Comparison of ENCODE assay signal across 8 cellular contexts in the genomic region with DNA sequence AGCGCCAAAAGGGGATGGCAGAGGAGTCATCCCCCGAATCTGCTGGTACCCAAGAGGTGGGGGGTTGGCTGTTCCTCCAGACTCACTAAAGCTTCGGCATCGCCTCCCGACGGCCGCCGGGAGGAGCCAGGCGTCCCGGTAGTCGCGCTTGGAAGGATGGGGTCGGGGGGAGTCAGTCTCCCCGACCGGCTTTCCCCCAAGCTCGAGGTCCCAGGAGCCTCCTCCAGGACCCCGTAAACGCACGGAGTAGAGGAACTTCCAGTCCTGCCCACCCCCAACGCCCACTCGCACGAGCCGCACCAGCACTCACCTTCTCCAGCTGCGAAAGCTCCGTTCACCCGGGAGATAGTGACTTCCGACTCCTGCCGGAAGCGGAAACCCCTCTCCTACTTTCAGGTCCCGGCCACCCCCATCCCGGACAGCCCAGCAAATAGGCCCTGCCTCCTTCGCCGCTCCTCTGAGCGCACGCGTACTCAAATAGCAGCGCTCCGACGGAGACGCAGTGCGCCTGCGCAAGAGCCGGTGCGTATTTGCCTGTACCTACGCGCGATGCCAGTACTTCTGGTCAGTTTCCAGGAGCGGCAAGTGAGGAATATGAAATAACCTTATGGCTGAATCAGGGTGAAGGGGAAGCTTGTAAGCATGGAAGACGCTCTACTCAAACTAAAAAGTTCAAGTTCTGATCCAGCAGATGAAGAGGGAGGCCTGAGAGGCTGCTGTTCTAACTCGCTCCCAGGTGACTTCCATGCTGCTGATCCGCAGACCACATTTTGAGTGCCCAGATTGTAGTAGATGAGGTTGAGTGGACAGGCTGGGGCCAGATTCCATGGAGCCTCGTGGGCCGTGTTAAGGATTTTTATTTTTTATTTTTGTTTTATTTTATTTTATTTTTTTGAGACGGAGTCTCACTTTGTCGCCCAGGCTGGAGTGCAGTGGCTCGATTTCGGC. TPM values are rescaled to one million over a fixed set of nuclear protein-coding genes. Genes with fewer than 3 reads are reported as not detected.
DNase-seq lines count a peak whose midpoint lies in the region; ATAC-seq and TF ChIP-seq lines count a peak whose summit lies in the region.

A gene (minus strand): TSS at position 350 of the 948 bp plus-strand sequence. CDS start 4,883 bp downstream, outside the sequence.

- H3K4me2 ChIP-seq in DND-41 (ENCODE audit: insufficient read depth, low read length) (peak within 1 kb of the TSS; percentile 85), GM23248 (ENCODE audit: unreplicated experiment) (peak within 1 kb of the TSS; percentile 82), fibroblast of lung (ENCODE audit: extremely low read depth, insufficient read depth, low read length) (peak within 1 kb of the TSS; percentile 90)

- H3K9me3 ChIP-seq in DND-41 (ENCODE audit: insufficient read depth, low read length, severe bottlenecking), result no peaks in the 10 kb centered on the region
- no peaks in the 10 kb centered on the region for H3K9me3 ChIP-seq in GM23248 (ENCODE audit: low read depth)
- no peaks in the 10 kb centered on the region for H3K9me3 ChIP-seq in fibroblast of lung (ENCODE audit: control insufficient read depth, insufficient read depth, low read depth, low read length)
- H3K9me3 ChIP-seq in naive thymus-derived CD4-positive, alpha-beta T cell (ENCODE audit: control insufficient read depth in 2 of 3, low read length in 3 of 3), result no peaks in the 10 kb centered on the region

- H3K9me2 ChIP-seq in GM23248 (ENCODE audit: insufficient read depth), result no peaks in the 10 kb centered on the region

- H3K27me3 Mint-ChIP-seq in activated T-helper 17 cell treated with anti-CD3 and anti-CD28 coated beads, Interleukin-2, amount 50 U/mL, for 72 hours, result no peaks in the 10 kb centered on the region
- no peaks in the 10 kb centered on the region for H3K27me3 Mint-ChIP-seq in naive thymus-derived CD4-positive, alpha-beta T cell
- H3K27me3 Mint-ChIP-seq in stimulated activated naive B cell treated with anti-CD40 and anti-IgM and Interleukin-4, amounts not matched to agents 10 μg/mL and 1 μg/mL and 100 μg/mL, for 72 hours, result no peaks in the 10 kb centered on the region

- ATAC-seq in DND-41 (ENCODE audit: insufficient read depth, low read depth), result peak; percentile 97
- ATAC-seq in activated T-helper 17 cell treated with anti-CD3 and anti-CD28 coated beads, Interleukin-2, amount 50 U/mL, for 72 hours (replicated peaks), result peak; percentile 94
- peak; percentile 97 for ATAC-seq in naive thymus-derived CD4-positive, alpha-beta T cell
- peak; percentile 88 for ATAC-seq in stimulated activated naive B cell treated with anti-CD40 and anti-IgM and Interleukin-4, amounts not matched to agents 10 μg/mL and 1 μg/mL and 100 μg/mL, for 72 hours (replicated peaks)

- H3K4me1 ChIP-seq in DND-41 (ENCODE audit: insufficient read depth, low read length) (peaks cover 31% of the 10 kb centered on the region), GM23248 (ENCODE audit: insufficient read depth) (peaks cover 5% of the 10 kb centered on the region), fibroblast of lung (ENCODE audit: control insufficient read depth, extremely low read depth, insufficient read depth, low read length) (peaks cover 6% of the 10 kb centered on the region)
- peaks cover 16 to 19% of the 10 kb centered on the region in 2 donors for H3K4me1 ChIP-seq in naive thymus-derived CD4-positive, alpha-beta T cell (ENCODE audit: control insufficient read depth in 2 of 2, insufficient read depth in 2 of 2, low read length in 2 of 2)

- DNase-seq in DND-41 (peak; percentile 98), GM23248 (peak; percentile 100), LNCaP clone FGC (ENCODE audit: low read depth) (peak; percentile 98), RWPE1 (ENCODE audit: low spot score) (peak; percentile 99), fibroblast of lung (ENCODE audit: low read depth in 2 of 2) (peak; percentile 98)
- peak; percentile 90 to 97 (median 94) for DNase-seq in naive thymus-derived CD4-positive, alpha-beta T cell
- DNase-seq in stimulated activated naive B cell treated with anti-CD40 and anti-IgM and Interleukin-4, amounts not matched to agents 10 μg/mL and 1 μg/mL and 100 μg/mL, for 72 hours, result peak; percentile 97

- peak; percentile 42 for TF ChIP-seq CTCF in DND-41 (IDR thresholded peaks at IDR 0.05; ENCODE audit: borderline replicate concordance, extremely low read depth, low read length, poor library complexity, severe bottlenecking)
- no peak; the same call in 1 of the 2 replicates for TF ChIP-seq CTCF in LNCaP clone FGC (IDR thresholded peaks at IDR 0.05; ENCODE audit: control insufficient read depth, extremely low read depth, insufficient read depth)
- TF ChIP-seq CTCF in RWPE1 (conservative IDR thresholded peaks at IDR 0.05; ENCODE audit: low read depth), result no peak
- peak; percentile 18 to 40 for TF ChIP-seq CTCF in fibroblast of lung (conservative IDR thresholded peaks at IDR 0.05 in 1 of 2, IDR thresholded peaks at IDR 0.05 in 1 of 2; ENCODE audit: low read depth in 1 of 2, low read length in 2 of 2)

- in situ Hi-C loops in GM23248 (cut with MboI), result no loop called here

- H3K27me3 ChIP-seq in DND-41 (ENCODE audit: insufficient read depth, low read length, poor library complexity), result no peaks in the 10 kb centered on the region
- H3K27me3 ChIP-seq in GM23248 (replicated peaks; ENCODE audit: insufficient read depth), result no peaks in the 10 kb centered on the region
- no peaks in the 10 kb centered on the region for H3K27me3 ChIP-seq in fibroblast of lung (ENCODE audit: control insufficient read depth, insufficient read depth, low read length)
- H3K27me3 ChIP-seq in naive thymus-derived CD4-positive, alpha-beta T cell (ENCODE audit: control insufficient read depth in 2 of 2, insufficient read depth in 2 of 2, low read length in 2 of 2), result no peaks in the 10 kb centered on the region

- POLR2A ChIA-PET in RWPE1 (lab: Yijun Ruan, JAX; ENCODE audit: low non-redundant PET), result interaction anchor here (0.5 to 1.4 kb wide), 2 partner anchors 17 to 30 kb away, joined by 6 to 8 read pairs; a partner anchor contains a TSS
- POLR2A ChIA-PET in naive thymus-derived CD4-positive, alpha-beta T cell (lab: Charles Lee), result interaction anchor here (0.6 to 4.0 kb wide), 12 partner anchors 13 to 209 kb away, joined by 3 to 33 read pairs (median 3); a partner anchor contains a TSS

- peak within 1 kb of the TSS; percentile 90 for H3K4me3 Mint-ChIP-seq in activated T-helper 17 cell treated with anti-CD3 and anti-CD28 coated beads, Interleukin-2, amount 50 U/mL, for 72 hours
- peak within 1 kb of the TSS; percentile 89 to 99 (median 96) for H3K4me3 Mint-ChIP-seq in naive thymus-derived CD4-positive, alpha-beta T cell
- H3K4me3 Mint-ChIP-seq in stimulated activated naive B cell treated with anti-CD40 and anti-IgM and Interleukin-4, amounts not matched to agents 10 μg/mL and 1 μg/mL and 100 μg/mL, for 72 hours, result peak within 1 kb of the TSS; percentile 92 to 97

- H3K4me3 ChIP-seq in DND-41 (ENCODE audit: low read depth in 1 of 2, low read length in 2 of 2) (peak within 1 kb of the TSS; percentile 68 to 84), GM23248 (peak within 1 kb of the TSS; percentile 85), LNCaP clone FGC (ENCODE audit: low read depth, low read length) (peak within 1 kb of the TSS; percentile 100), fibroblast of lung (replicated peaks in 1 of 4; ENCODE audit: control extremely low read depth in 1 of 4, insufficient read depth in 1 of 4, low read depth in 3 of 4, low read length in 4 of 4) (peak within 1 kb of the TSS; percentile 45 to 95 (median 78))
- peak within 1 kb of the TSS; percentile 94 for H3K4me3 ChIP-seq in naive thymus-derived CD4-positive, alpha-beta T cell (ENCODE audit: low read length)

- intact Hi-C loops in naive thymus-derived CD4-positive, alpha-beta T cell (cut with micrococcal nuclease), result loop anchor here (1.0 to 5.0 kb wide), 10 partner anchors 23 to 1367 kb away; a partner anchor contains a TSS

- H3K9ac ChIP-seq in DND-41 (ENCODE audit: low read depth, low read length) (peak within 1 kb of the TSS; percentile 60), GM23248 (peak within 1 kb of the TSS; percentile 80), fibroblast of lung (ENCODE audit: insufficient read depth, low read length) (peak within 1 kb of the TSS; percentile 43)

- H3K27ac ChIP-seq in DND-41 (ENCODE audit: low read length) (peak within 1 kb of the TSS; percentile 80), GM23248 (0 out of 2 replicates have a peak within 1 kb of the TSS, but pooled peaks have one; percentile 6), RWPE1 (peak within 1 kb of the TSS; percentile 66), fibroblast of lung (ENCODE audit: insufficient read depth, low read length) (peak within 1 kb of the TSS; percentile 7)
- H3K27ac ChIP-seq in naive thymus-derived CD4-positive, alpha-beta T cell (ENCODE audit: low read depth, low read length), result peak within 1 kb of the TSS; percentile 82

- H3K27ac Mint-ChIP-seq in activated T-helper 17 cell treated with anti-CD3 and anti-CD28 coated beads, Interleukin-2, amount 50 U/mL, for 72 hours, result peak within 1 kb of the TSS; percentile 94
- H3K27ac Mint-ChIP-seq in naive thymus-derived CD4-positive, alpha-beta T cell, result peak within 1 kb of the TSS; percentile 84 to 98 (median 95)
- peak within 1 kb of the TSS; percentile 99 for H3K27ac Mint-ChIP-seq in stimulated activated naive B cell treated with anti-CD40 and anti-IgM and Interleukin-4, amounts not matched to agents 10 μg/mL and 1 μg/mL and 100 μg/mL, for 72 hours

- 3% methylated on average over 55 of the region's 57 CpGs for WGBS in GM23248 (ENCODE audit: low coverage in 1 of 2, low lambda C conversion rate in 2 of 2, missing lambda C conversion rate in 2 of 2), 2 experiments

- peaks cover 15% of the 10 kb centered on the region for H3K36me3 ChIP-seq in DND-41 (ENCODE audit: insufficient read depth, low read length)
- no peaks in the 10 kb centered on the region for H3K36me3 ChIP-seq in GM23248 (ENCODE audit: low read depth)
- peaks cover 4% of the 10 kb centered on the region for H3K36me3 ChIP-seq in fibroblast of lung (ENCODE audit: control insufficient read depth, insufficient read depth, low read length)
- peaks cover 0 to 23% (median 2%) of the 10 kb centered on the region in 3 experiments for H3K36me3 ChIP-seq in naive thymus-derived CD4-positive, alpha-beta T cell (ENCODE audit: control insufficient read depth in 2 of 3, insufficient read depth in 3 of 3, low read length in 3 of 3)

- H3K4me1 Mint-ChIP-seq in activated T-helper 17 cell treated with anti-CD3 and anti-CD28 coated beads, Interleukin-2, amount 50 U/mL, for 72 hours, result peaks cover 37% of the 10 kb centered on the region
- peaks cover 34 to 58% (median 45%) of the 10 kb centered on the region in 7 donors for H3K4me1 Mint-ChIP-seq in naive thymus-derived CD4-positive, alpha-beta T cell
- H3K4me1 Mint-ChIP-seq in stimulated activated naive B cell treated with anti-CD40 and anti-IgM and Interleukin-4, amounts not matched to agents 10 μg/mL and 1 μg/mL and 100 μg/mL, for 72 hours, result peaks cover 52 to 71% of the 10 kb centered on the region in 2 donors

- no peaks in the 10 kb centered on the region for H3K9me3 Mint-ChIP-seq in activated T-helper 17 cell treated with anti-CD3 and anti-CD28 coated beads, Interleukin-2, amount 50 U/mL, for 72 hours
- no peaks in the 10 kb centered on the region for H3K9me3 Mint-ChIP-seq in naive thymus-derived CD4-positive, alpha-beta T cell
- H3K9me3 Mint-ChIP-seq in stimulated activated naive B cell treated with anti-CD40 and anti-IgM and Interleukin-4, amounts not matched to agents 10 μg/mL and 1 μg/mL and 100 μg/mL, for 72 hours, result no peaks in the 10 kb centered on the region

- H3F3A ChIP-seq in GM23248 (ENCODE audit: insufficient read depth), result peaks cover 3% of the 10 kb centered on the region; the same call in 1 of the 2 replicates

- H4K20me1 ChIP-seq in DND-41 (ENCODE audit: insufficient read depth, low read length), result peaks cover 25% of the 10 kb centered on the region
- no peaks in the 10 kb centered on the region for H4K20me1 ChIP-seq in GM23248 (ENCODE audit: insufficient read depth)
- H4K20me1 ChIP-seq in fibroblast of lung (ENCODE audit: control insufficient read depth, extremely low read depth, insufficient read depth, low read length), result no peaks in the 10 kb centered on the region

- H2AFZ ChIP-seq in DND-41 (ENCODE audit: low read depth, low read length) (peak within 1 kb of the TSS; percentile 89), GM23248 (peak within 1 kb of the TSS; percentile 91), fibroblast of lung (ENCODE audit: low read length) (peak within 1 kb of the TSS; percentile 78)

- H3K36me3 Mint-ChIP-seq in activated T-helper 17 cell treated with anti-CD3 and anti-CD28 coated beads, Interleukin-2, amount 50 U/mL, for 72 hours (ENCODE audit: low read depth), result peaks cover 28% of the 10 kb centered on the region
- peaks cover 0 to 8% (median 3%) of the 10 kb centered on the region in 5 donors for H3K36me3 Mint-ChIP-seq in naive thymus-derived CD4-positive, alpha-beta T cell
- peaks cover 20 to 44% of the 10 kb centered on the region in 2 donors for H3K36me3 Mint-ChIP-seq in stimulated activated naive B cell treated with anti-CD40 and anti-IgM and Interleukin-4, amounts not matched to agents 10 μg/mL and 1 μg/mL and 100 μg/mL, for 72 hours

- H3K79me2 ChIP-seq in DND-41 (ENCODE audit: insufficient read depth, low read length) (peaks cover 44% of the 10 kb centered on the region), GM23248 (ENCODE audit: insufficient read depth) (peaks cover 47% of the 10 kb centered on the region), fibroblast of lung (ENCODE audit: control insufficient read depth, insufficient read depth, low read length) (peaks cover 29% of the 10 kb centered on the region)

- CTCF ChIA-PET in RWPE1 (lab: Yijun Ruan, JAX), result interaction anchor here (0.6 to 1.7 kb wide), 6 partner anchors 15 to 184 kb away, joined by 3 to 6 read pairs (median 4); no protein-coding TSS in a partner anchor
- CTCF ChIA-PET in naive thymus-derived CD4-positive, alpha-beta T cell (lab: Charles Lee), result interaction anchor here (0.6 to 1.8 kb wide), 4 partner anchors 23 to 1780 kb away, joined by 3 to 9 read pairs (median 5); no protein-coding TSS in a partner anchor

RNA-seq across cellular contexts. Expression of the gene that starts here (rescaled TPM):
- total RNA-seq in GM23248 (2014; rRNA removed; shearing (Covaris generic)), result 32.4 and 50.6 TPM in 2 replicates
- polyA plus RNA-seq in GM23248 (2016; fragmentation: Nextera tagmentation; extraction: Ambion mirVana) (71.8 and 72.6 TPM in 2 replicates), fibroblast of lung (52.2 and 57.8 TPM in 2 replicates)
- 10 to 100 TPM; 48.0 to 66.5 TPM for total RNA-seq in activated T-helper 17 cell treated with anti-CD3 and anti-CD28 coated beads, Interleukin-2, amount 50 U/mL, for 72 hours
- 28.2 and 29.6 TPM in 2 replicates for total RNA-seq in fibroblast of lung
- polyA plus RNA-seq in fibroblast of lung (2012), result 55.7 and 87.0 TPM in 2 replicates
- polyA minus RNA-seq in fibroblast of lung (ENCODE audit: low replicate concordance), result 51.1 and 67.5 TPM in 2 replicates
- total RNA-seq in naive thymus-derived CD4-positive, alpha-beta T cell, result 10 to 100 TPM; 34.0 to 59.8 (median 41.9) TPM
- polyA plus RNA-seq in naive thymus-derived CD4-positive, alpha-beta T cell, result 10 to 100 TPM; 80.0 to 95.5 TPM

Comparison
In these comparisons a context has a peak if more than half of its experiments do, and no peak if none do; other contexts are left out.
1. Peak in every context shown above with its lines: DNase-seq, ATAC-seq, H3K4me3 ChIP-seq and H3K27ac ChIP-seq.
2. H3K27ac ChIP-seq: peak in every context shown above with its lines; median percentile 82 in naive thymus-derived CD4-positive, alpha-beta T cell; 80 in DND-41; 66 in RWPE1; 7 in fibroblast of lung; 6 in GM23248.
3. CTCF ChIP-seq: peak in DND-41 (single experiment) and fibroblast of lung (2 of 2); none in LNCaP clone FGC (single experiment) and RWPE1 (single experiment).